In genomic region chr6:12504325-12504966, GRCh38 we compare ENCODE assay signal across 9 cellular contexts.
DNase-seq lines count a peak whose midpoint lies in the region; ATAC-seq and TF ChIP-seq lines count a peak whose summit lies in the region.
"Had no signal": no experiment of that assay in that cellular context is flagged by ENCODE, and none has a peak within 500 bp of the region (broad histone marks: within the 10 kb centered on the region; RNA-seq: fewer than 3 reads in every experiment).

No MANE protein-coding gene starts in this region.

- no peaks in the 10 kb centered on the region for H3K27me3 Mint-ChIP-seq in H9 (ENCODE audit: low read depth)

- H3K36me3 ChIP-seq in left lung: peaks cover 0 to 4% of the 10 kb centered on the region in 2 donors

- no peaks in the 10 kb centered on the region for H3K9me3 Mint-ChIP-seq in H9
- H3K9me3 Mint-ChIP-seq: stimulated activated naive CD8-positive, alpha-beta T cell treated with anti-CD3 and anti-CD28 coated beads, Interleukin-15, Interleukin-2, amounts not matched to agents 100 ng/mL and 50 ng/mL, for 24 hours had no signal

- H4K8ac ChIP-seq in H9 (replicated peaks; ENCODE audit: insufficient read length, low read depth, low read length): no peak overlapping the region

- no peak overlapping the region for H3K4ac ChIP-seq in H9 (ENCODE audit: low read depth, low read length)

- no peak overlapping the region for H2BK20ac ChIP-seq in H9 (ENCODE audit: low read depth, low read length, poor library complexity, severe bottlenecking)

- H3K27me3 ChIP-seq in H9 (ENCODE audit: insufficient read depth, low read length): no peaks in the 10 kb centered on the region
- H3K27me3 ChIP-seq in left lung: no peaks in the 10 kb centered on the region

- H3K4me1 Mint-ChIP-seq in H9: peaks cover 3 to 6% of the 10 kb centered on the region in 2 experiments; a peak in 3 of 4 replicates

- H2BK12ac ChIP-seq in H9 (ENCODE audit: insufficient read length, low read depth, low read length): no peak overlapping the region

- H4K20me1 ChIP-seq in H9 (ENCODE audit: control insufficient read depth, insufficient read depth, insufficient read length): no peaks in the 10 kb centered on the region

- H2BK120ac ChIP-seq in H9 (ENCODE audit: low read depth, low read length, poor library complexity, severe bottlenecking): no peak overlapping the region

- no peak overlapping the region for H3K9ac ChIP-seq in H9 (ENCODE audit: extremely low read depth, insufficient read length, low read length)

- H3K79me2 ChIP-seq in H9 (ENCODE audit: insufficient read depth, low read length): no peaks in the 10 kb centered on the region

- H3K56ac ChIP-seq in H9 (ENCODE audit: insufficient read length, low read depth, low read length): no peak overlapping the region

- H3K23ac ChIP-seq in H9 (ENCODE audit: insufficient read length, low read depth, low read length): no peak overlapping the region

- no peaks in the 10 kb centered on the region for H3K23me2 ChIP-seq in H9 (ENCODE audit: insufficient read length, low read depth, low read length, poor library complexity, severe bottlenecking)

- no CpG with 5 or more reads among the region's 2 CpGs for WGBS in H9 (ENCODE audit: extremely low coverage, insufficient read length, low lambda C conversion rate)

- H3K4me1 ChIP-seq in H9 (ENCODE audit: insufficient read depth, low read length): no peaks in the 10 kb centered on the region
- H3K4me1 ChIP-seq in left lung: no peaks in the 10 kb centered on the region

- intact Hi-C loops in left lung (cut with DNase I): no loop called here

- no peak overlapping the region for H2BK15ac ChIP-seq in H9 (ENCODE audit: low read depth, low read length)

- no peak overlapping the region for H3K4me3 ChIP-seq in left lung

- no peak overlapping the region for H3K4me2 ChIP-seq in H9 (ENCODE audit: insufficient read depth, insufficient read length, low read length)

- no peak overlapping the region for H4K5ac ChIP-seq in H9 (ENCODE audit: insufficient read length, low read depth, low read length)

- no peak overlapping the region for H3K14ac ChIP-seq in H9 (ENCODE audit: insufficient read depth, low read length)

- no peaks in the 10 kb centered on the region for H3K79me1 ChIP-seq in H9 (ENCODE audit: insufficient read depth, low read depth, low read length, poor library complexity, severe bottlenecking)

- no peak overlapping the region for H3K4me3 Mint-ChIP-seq in H9
- H3K4me3 Mint-ChIP-seq: stimulated activated naive CD8-positive, alpha-beta T cell treated with anti-CD3 and anti-CD28 coated beads, Interleukin-15, Interleukin-2, amounts not matched to agents 100 ng/mL and 50 ng/mL, for 24 hours had no signal

- DNase-seq in DMS53 treated with DMSO at 0.1 percent for 48 hours (lab: John Stamatoyannopoulos, UW; ENCODE audit: unreplicated experiment) (peak; percentile 45), H9 (no peak), left lung (no peak)
- DNase-seq in activated CD8-positive, alpha-beta memory T cell treated with anti-CD3 and anti-CD28 coated beads, Interleukin-2, amount 50 U/mL, for 48 hours: no peak
- no peak for DNase-seq in stimulated activated CD8-positive, alpha-beta memory T cell treated with anti-CD3 and anti-CD28 coated beads, Interleukin-4, amount 100 ng/mL, for 48 hours
- DNase-seq in activated CD4-positive, alpha-beta T cell treated with anti-CD3 and anti-CD28 coated beads, Interleukin-2, amount 50 U/mL, for 1 hour: no peak

- ATAC-seq in SK-N-SH treated with all-trans-retinoic acid at 6 μM for 48 hours (peak; percentile 74), left lung (peak; percentile 83), GM19023 (IDR thresholded peaks at IDR 0.05; ENCODE audit: unreplicated experiment) (no peak)

- no peak overlapping the region for H2AFZ ChIP-seq in H9 (ENCODE audit: low read length)

- no peak overlapping the region for H3K27ac Mint-ChIP-seq in H9
- H3K27ac Mint-ChIP-seq: stimulated activated naive CD8-positive, alpha-beta T cell treated with anti-CD3 and anti-CD28 coated beads, Interleukin-15, Interleukin-2, amounts not matched to agents 100 ng/mL and 50 ng/mL, for 24 hours had no signal

- no peaks in the 10 kb centered on the region for H3K9me3 ChIP-seq in H9 (ENCODE audit: control insufficient read depth, low read depth, low read length)
- H3K9me3 ChIP-seq in left lung: no peaks in the 10 kb centered on the region

- no peak overlapping the region for H2BK5ac ChIP-seq in H9 (ENCODE audit: insufficient read length, low read length)

- H3K27ac ChIP-seq in H9 (ENCODE audit: insufficient read length, low read depth, low read length) (no peak overlapping the region), left lung (no peak overlapping the region)

- no peak overlapping the region for H3T11ph ChIP-seq in H9 (ENCODE audit: low read length)

- no peak overlapping the region for H2AK5ac ChIP-seq in H9 (ENCODE audit: insufficient read length, low read length)

- TF ChIP-seq CTCF in H9 (conservative IDR thresholded peaks at IDR 0.05) (peak; percentile 74), left lung (IDR thresholded peaks at IDR 0.05) (peak; percentile 19 to 31)

- no peak overlapping the region for H4K91ac ChIP-seq in H9 (ENCODE audit: insufficient read length, low read depth, low read length)

- H3K36me3 Mint-ChIP-seq in H9 (ENCODE audit: insufficient read depth in 1 of 3, low read depth in 3 of 3): peaks cover 0 to 5% (median 0%) of the 10 kb centered on the region in 3 experiments; a peak in 2 of 7 replicates

- no peak overlapping the region for H3K18ac ChIP-seq in H9 (ENCODE audit: insufficient read length, low read depth, low read length)

TF ChIP-seq in SK-N-SH treated with all-trans-retinoic acid at 6 μM for 48 hours, 23 proteins besides CTCF, POLR2A, EP300 and RAD21 (continues in another document):
- TF ChIP-seq TSHZ2 (CRISPR knock-in tag; IDR thresholded peaks at IDR 0.05): no peak
- no peak for TF ChIP-seq ARNTL (CRISPR knock-in tag; IDR thresholded peaks at IDR 0.05; ENCODE audit: borderline replicate concordance, low read depth)
- TF ChIP-seq CREB5 (CRISPR knock-in tag; IDR thresholded peaks at IDR 0.05; ENCODE audit: low read depth): no peak
- no peak for TF ChIP-seq CSDC2 (CRISPR knock-in tag; IDR thresholded peaks at IDR 0.05)
- TF ChIP-seq CSRNP3 (CRISPR knock-in tag; IDR thresholded peaks at IDR 0.05): no peak
- no peak for TF ChIP-seq POU6F1 (CRISPR knock-in tag; IDR thresholded peaks at IDR 0.05; ENCODE audit: borderline replicate concordance, low read depth)
